ENCODE assay signal across 1 cellular context in genomic region chr16:57447142-57447962, GRCh38.
TF ChIP-seq lines count a peak whose summit lies in the region.

TSS of gene CIAPIN1 (minus strand) at chr16:57447385. CDS start at chr16:57440928, 6,457 bp downstream.
TSS of gene COQ9 (plus strand) at chr16:57447479. CDS start at chr16:57447506, 27 bp downstream.

TF ChIP-seq in HepG2, 621 proteins besides CTCF, POLR2A, EP300 and RAD21 (continued from another document and continues in another):
- TF ChIP-seq EEA1 (CRISPR knock-in tag; IDR thresholded peaks at IDR 0.05; ENCODE audit: borderline replicate concordance) (peak; percentile 91), ZNF205 (CRISPR knock-in tag; IDR thresholded peaks at IDR 0.05) (peak; percentile 81; the same call in 1 of the 2 replicates), CENPX (CRISPR knock-in tag; IDR thresholded peaks at IDR 0.05) (no peak), ZBTB1 (CRISPR knock-in tag; IDR thresholded peaks at IDR 0.05; ENCODE audit: borderline replicate concordance) (no peak), NR1H2 (CRISPR knock-in tag; IDR thresholded peaks at IDR 0.05; ENCODE audit: borderline replicate concordance, low read depth) (peak; percentile 72; the same call in 1 of the 2 replicates), FLYWCH1 (CRISPR knock-in tag; IDR thresholded peaks at IDR 0.05) (no peak), ZBTB43 (CRISPR knock-in tag; conservative IDR thresholded peaks at IDR 0.05) (no peak), FOXA1 (IDR thresholded peaks at IDR 0.05) (no peak), FOXA1 (CRISPR knock-in tag; IDR thresholded peaks at IDR 0.05) (peak; percentile 29; the same call in 1 of the 2 replicates), SALL2 (CRISPR knock-in tag; IDR thresholded peaks at IDR 0.05) (peak; percentile 99), ZNF12 (CRISPR knock-in tag; IDR thresholded peaks at IDR 0.05) (peak; percentile 55; the same call in 1 of the 2 replicates), SETDB1 (CRISPR knock-in tag; IDR thresholded peaks at IDR 0.05; ENCODE audit: borderline replicate concordance) (no peak), NRL (CRISPR knock-in tag; IDR thresholded peaks at IDR 0.05; ENCODE audit: borderline replicate concordance) (peak; percentile 95), STAT6 (CRISPR knock-in tag; IDR thresholded peaks at IDR 0.05; ENCODE audit: borderline replicate concordance) (0 out of 2 replicates have a peak, but pooled peaks have one; percentile 56), MIER2 (CRISPR knock-in tag; IDR thresholded peaks at IDR 0.05) (0 out of 2 replicates have a peak, but pooled peaks have one; percentile 70), DR1 (CRISPR knock-in tag; IDR thresholded peaks at IDR 0.05) (peak; percentile 85; the same call in 1 of the 2 replicates), CEBPG (CRISPR knock-in tag; IDR thresholded peaks at IDR 0.05) (0 out of 2 replicates have a peak, but pooled peaks have one; percentile 17), GLI4 (CRISPR knock-in tag; IDR thresholded peaks at IDR 0.05; ENCODE audit: borderline replicate concordance) (peak; percentile 99), ZNF24 (IDR thresholded peaks at IDR 0.05) (no peak), NFKBIZ (CRISPR knock-in tag; IDR thresholded peaks at IDR 0.05) (peak; percentile 76), PRMT3 (CRISPR knock-in tag; IDR thresholded peaks at IDR 0.05; ENCODE audit: borderline replicate concordance, low read depth) (no peak), ZNF510 (CRISPR knock-in tag; IDR thresholded peaks at IDR 0.05; ENCODE audit: low read depth) (peak; percentile 95; the same call in 1 of the 2 replicates), CCAR2 (optimal IDR thresholded peaks at IDR 0.05; ENCODE audit: low read depth, low read length) (no peak), KAT2B (IDR thresholded peaks at IDR 0.05; ENCODE audit: borderline replicate concordance, low read depth, low read length) (no peak), ADNP (CRISPR knock-in tag; IDR thresholded peaks at IDR 0.05) (peak; percentile 56; the same call in 1 of the 2 replicates), ZNF143 (CRISPR knock-in tag; IDR thresholded peaks at IDR 0.05) (peak; percentile 52; the same call in 1 of the 2 replicates), CEBPB (IDR thresholded peaks at IDR 0.05; ENCODE audit: borderline replicate concordance, low read depth, low read length) (no peak), ZNF337 (CRISPR knock-in tag; IDR thresholded peaks at IDR 0.05; ENCODE audit: borderline replicate concordance, low read depth) (peak; percentile 67; the same call in 1 of the 2 replicates), IKZF1 (IDR thresholded peaks at IDR 0.05) (no peak), CERS6 (CRISPR knock-in tag; IDR thresholded peaks at IDR 0.05) (0 out of 2 replicates have a peak, but pooled peaks have one; percentile 59), NCOA5 (CRISPR knock-in tag; IDR thresholded peaks at IDR 0.05) (no peak), ZNF557 (CRISPR knock-in tag; IDR thresholded peaks at IDR 0.05) (0 out of 2 replicates have a peak, but pooled peaks have one; percentile 38), ZNF512B (CRISPR knock-in tag; IDR thresholded peaks at IDR 0.05; ENCODE audit: borderline replicate concordance) (no peak), ZNF275 (CRISPR knock-in tag; IDR thresholded peaks at IDR 0.05; ENCODE audit: borderline replicate concordance) (peak; percentile 63; the same call in 1 of the 2 replicates), MTERF4 (CRISPR knock-in tag; IDR thresholded peaks at IDR 0.05) (peak; percentile 94), PLSCR1 (CRISPR knock-in tag; IDR thresholded peaks at IDR 0.05; ENCODE audit: borderline replicate concordance) (no peak), ISX (CRISPR knock-in tag; conservative IDR thresholded peaks at IDR 0.05) (no peak), SMAD1 (CRISPR knock-in tag; IDR thresholded peaks at IDR 0.05; ENCODE audit: borderline replicate concordance, low read depth) (peak; percentile 89; the same call in 1 of the 2 replicates), NFIB (CRISPR knock-in tag; IDR thresholded peaks at IDR 0.05; ENCODE audit: borderline replicate concordance) (no peak), ZNF816 (CRISPR knock-in tag; IDR thresholded peaks at IDR 0.05; ENCODE audit: borderline replicate concordance) (peak; percentile 35; the same call in 1 of the 2 replicates), ARNTL (CRISPR knock-in tag; IDR thresholded peaks at IDR 0.05) (peak; percentile 85), ZNF841 (CRISPR knock-in tag; IDR thresholded peaks at IDR 0.05; ENCODE audit: borderline replicate concordance) (peak; percentile 85; the same call in 1 of the 2 replicates), ZNF318 (CRISPR knock-in tag; IDR thresholded peaks at IDR 0.05) (0 out of 2 replicates have a peak, but pooled peaks have one; percentile 64), EZH2 (conservative IDR thresholded peaks at IDR 0.05; ENCODE audit: low read depth, low read length) (no peak), DPF2 (CRISPR knock-in tag; IDR thresholded peaks at IDR 0.05; ENCODE audit: borderline replicate concordance, low read depth) (no peak)
